ENCODE assay signal across 1 cellular context in the genomic region with DNA sequence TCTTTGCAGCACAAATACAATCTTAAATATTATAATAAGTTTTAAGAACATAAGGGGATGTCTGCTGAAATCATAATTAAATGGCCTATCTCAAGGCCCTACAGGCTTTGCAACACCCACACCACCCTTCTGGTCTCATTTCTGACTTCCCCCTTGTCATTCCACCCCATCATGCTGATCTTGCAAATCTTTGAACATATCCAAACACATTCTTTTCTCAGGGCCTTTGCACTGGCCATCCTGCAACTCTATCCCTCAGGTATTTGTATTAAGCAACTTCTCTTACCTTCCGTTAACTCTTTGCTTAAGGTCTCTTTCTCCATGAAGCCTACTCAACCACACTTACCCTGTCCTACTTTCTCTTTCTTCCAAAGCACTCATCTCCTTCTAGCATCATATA.
TF ChIP-seq lines count a peak whose summit lies in the region.

No MANE protein-coding gene starts in this region.

TF ChIP-seq in IMR-90, 13 proteins besides CTCF, POLR2A, EP300 and RAD21 (continued from another document):
- TF ChIP-seq, protein P1, sequence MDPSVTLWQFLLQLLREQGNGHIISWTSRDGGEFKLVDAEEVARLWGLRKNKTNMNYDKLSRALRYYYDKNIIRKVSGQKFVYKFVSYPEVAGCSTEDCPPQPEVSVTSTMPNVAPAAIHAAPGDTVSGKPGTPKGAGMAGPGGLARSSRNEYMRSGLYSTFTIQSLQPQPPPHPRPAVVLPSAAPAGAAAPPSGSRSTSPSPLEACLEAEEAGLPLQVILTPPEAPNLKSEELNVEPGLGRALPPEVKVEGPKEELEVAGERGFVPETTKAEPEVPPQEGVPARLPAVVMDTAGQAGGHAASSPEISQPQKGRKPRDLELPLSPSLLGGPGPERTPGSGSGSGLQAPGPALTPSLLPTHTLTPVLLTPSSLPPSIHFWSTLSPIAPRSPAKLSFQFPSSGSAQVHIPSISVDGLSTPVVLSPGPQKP (IDR thresholded peaks at IDR 0.05; ENCODE audit: borderline replicate concordance, low read depth, low read length): no peak
TF ChIP-seq in IMR-90: peak in this region for 1.
